ENCODE assay signal across 2 cellular contexts in genomic region chr12:112103758-112104504, GRCh38.
A peak's percentile ranks its signal among the peaks of the same experiment; 100 is the strongest.
TF ChIP-seq lines count a peak whose summit lies in the region.

No MANE protein-coding gene starts in this region.

TF ChIP-seq in HEK293, 187 proteins besides CTCF, POLR2A, EP300 and RAD21:
- TF ChIP-seq GLIS1 (tag by site-specific recombination; IDR thresholded peaks at IDR 0.05) = peak; percentile 64
- peak; percentile 52 for TF ChIP-seq ZNF600 (tag by site-specific recombination; IDR thresholded peaks at IDR 0.05)
- TF ChIP-seq ZNF423 (tag by site-specific recombination; IDR thresholded peaks at IDR 0.05) = peak; percentile 57; the same call in 1 of the 2 replicates
- TF ChIP-seq ZIC2 (tag by site-specific recombination; IDR thresholded peaks at IDR 0.05) = peak; percentile 91
- no peak for TF ChIP-seq ZNF324 (tag by site-specific recombination; IDR thresholded peaks at IDR 0.05)
- TF ChIP-seq ZNF501 (tag by site-specific recombination; IDR thresholded peaks at IDR 0.05) = no peak
TF ChIP-seq in HEK293: peak in this region for 4.

TF ChIP-seq in GM12878, 131 proteins besides CTCF, POLR2A, EP300 and RAD21:
- TF ChIP-seq SUZ12 (IDR thresholded peaks at IDR 0.05; ENCODE audit: unreplicated experiment) (no peak), NR2F1 (conservative IDR thresholded peaks at IDR 0.05) (no peak), ASH2L (IDR thresholded peaks at IDR 0.05; ENCODE audit: borderline replicate concordance, low read depth) (no peak), ZBTB4 (CRISPR knock-in tag; IDR thresholded peaks at IDR 0.05) (no peak)
- TF ChIP-seq, protein P1, sequence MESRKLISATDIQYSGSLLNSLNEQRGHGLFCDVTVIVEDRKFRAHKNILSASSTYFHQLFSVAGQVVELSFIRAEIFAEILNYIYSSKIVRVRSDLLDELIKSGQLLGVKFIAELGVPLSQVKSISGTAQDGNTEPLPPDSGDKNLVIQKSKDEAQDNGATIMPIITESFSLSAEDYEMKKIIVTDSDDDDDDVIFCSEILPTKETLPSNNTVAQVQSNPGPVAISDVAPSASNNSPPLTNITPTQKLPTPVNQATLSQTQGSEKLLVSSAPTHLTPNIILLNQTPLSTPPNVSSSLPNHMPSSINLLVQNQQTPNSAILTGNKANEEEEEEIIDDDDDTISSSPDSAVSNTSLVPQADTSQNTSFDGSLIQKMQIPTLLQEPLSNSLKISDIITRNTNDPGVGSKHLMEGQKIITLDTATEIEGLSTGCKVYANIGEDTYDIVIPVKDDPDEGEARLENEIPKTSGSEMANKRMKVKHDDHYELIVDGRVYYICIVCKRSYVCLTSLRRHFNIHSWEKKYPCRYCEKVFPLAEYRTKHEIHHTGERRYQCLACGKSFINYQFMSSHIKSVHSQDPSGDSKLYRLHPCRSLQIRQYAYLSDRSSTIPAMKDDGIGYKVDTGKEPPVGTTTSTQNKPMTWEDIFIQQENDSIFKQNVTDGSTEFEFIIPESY (IDR thresholded peaks at IDR 0.05) = no peak
- TF ChIP-seq, protein P2, sequence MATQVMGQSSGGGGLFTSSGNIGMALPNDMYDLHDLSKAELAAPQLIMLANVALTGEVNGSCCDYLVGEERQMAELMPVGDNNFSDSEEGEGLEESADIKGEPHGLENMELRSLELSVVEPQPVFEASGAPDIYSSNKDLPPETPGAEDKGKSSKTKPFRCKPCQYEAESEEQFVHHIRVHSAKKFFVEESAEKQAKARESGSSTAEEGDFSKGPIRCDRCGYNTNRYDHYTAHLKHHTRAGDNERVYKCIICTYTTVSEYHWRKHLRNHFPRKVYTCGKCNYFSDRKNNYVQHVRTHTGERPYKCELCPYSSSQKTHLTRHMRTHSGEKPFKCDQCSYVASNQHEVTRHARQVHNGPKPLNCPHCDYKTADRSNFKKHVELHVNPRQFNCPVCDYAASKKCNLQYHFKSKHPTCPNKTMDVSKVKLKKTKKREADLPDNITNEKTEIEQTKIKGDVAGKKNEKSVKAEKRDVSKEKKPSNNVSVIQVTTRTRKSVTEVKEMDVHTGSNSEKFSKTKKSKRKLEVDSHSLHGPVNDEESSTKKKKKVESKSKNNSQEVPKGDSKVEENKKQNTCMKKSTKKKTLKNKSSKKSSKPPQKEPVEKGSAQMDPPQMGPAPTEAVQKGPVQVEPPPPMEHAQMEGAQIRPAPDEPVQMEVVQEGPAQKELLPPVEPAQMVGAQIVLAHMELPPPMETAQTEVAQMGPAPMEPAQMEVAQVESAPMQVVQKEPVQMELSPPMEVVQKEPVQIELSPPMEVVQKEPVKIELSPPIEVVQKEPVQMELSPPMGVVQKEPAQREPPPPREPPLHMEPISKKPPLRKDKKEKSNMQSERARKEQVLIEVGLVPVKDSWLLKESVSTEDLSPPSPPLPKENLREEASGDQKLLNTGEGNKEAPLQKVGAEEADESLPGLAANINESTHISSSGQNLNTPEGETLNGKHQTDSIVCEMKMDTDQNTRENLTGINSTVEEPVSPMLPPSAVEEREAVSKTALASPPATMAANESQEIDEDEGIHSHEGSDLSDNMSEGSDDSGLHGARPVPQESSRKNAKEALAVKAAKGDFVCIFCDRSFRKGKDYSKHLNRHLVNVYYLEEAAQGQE (IDR thresholded peaks at IDR 0.05; ENCODE audit: low read depth, low read length) = no peak
